Comparison of ENCODE assay signal across 8 cellular contexts in genomic region chr5:138654281-138654867, GRCh38.
A peak's percentile ranks its signal among the peaks of the same experiment; 100 is the strongest.
DNase-seq lines count a peak whose midpoint lies in the region; ATAC-seq, FAIRE-seq and TF ChIP-seq lines count a peak whose summit lies in the region.

No MANE protein-coding gene starts in this region.

- FAIRE-seq in H54 (lab: Jason Lieb, UNC), result no peak

- peaks cover 5% of the 10 kb centered on the region; the same call in 1 of the 2 replicates for H3K4me1 ChIP-seq in PC-3 (ENCODE audit: insufficient read depth, low read length)
- no peaks in the 10 kb centered on the region for H3K4me1 ChIP-seq in colonic mucosa

- peaks cover 27 to 29% of the 10 kb centered on the region in 2 donors for H3K4me1 Mint-ChIP-seq in natural killer cell

- peaks cover 7% of the 10 kb centered on the region; the same call in 1 of the 2 replicates for H3K27me3 ChIP-seq in PC-3 (ENCODE audit: low read length)
- H3K27me3 ChIP-seq in colonic mucosa, result no peaks in the 10 kb centered on the region

- H2AFZ ChIP-seq in PC-3 (ENCODE audit: low read length), result no peak overlapping the region

- H3F3A ChIP-seq in PC-3 (ENCODE audit: low read length, unreplicated experiment), result no peaks in the 10 kb centered on the region

- DNase-seq in EH (ENCODE audit: low read depth) (peak; percentile 57), H54 (ENCODE audit: insufficient read length, low spot score) (peak; percentile 44), PC-3 (peak; percentile 48), natural killer cell (peak; percentile 48), NCI-H146 treated with DMSO at 0.1 percent for 48 hours (lab: John Stamatoyannopoulos, UW; ENCODE audit: unreplicated experiment) (no peak), colonic mucosa (no peak), sciatic nerve (ENCODE audit: low spot score) (no peak)
- DNase-seq in activated effector memory CD4-positive, alpha-beta T cell treated with Interleukin-2 at 50 U/mL for 16 hours, result peak; percentile 52

- BruUV-seq in PC-3 (replicated peaks; lab: Mats Ljungman, UMichigan), result no TSS peak

- POLR2A ChIA-PET in PC-3 (lab: Charles Lee; ENCODE audit: unreplicated experiment), result no interaction called here

- no peaks in the 10 kb centered on the region for H3K9me3 Mint-ChIP-seq in natural killer cell

- no peaks in the 10 kb centered on the region for H3K36me3 Mint-ChIP-seq in natural killer cell

- H3K27ac Mint-ChIP-seq in natural killer cell, result peak overlapping the region; percentile 58 to 78

- no peaks in the 10 kb centered on the region for H3K9me3 ChIP-seq in PC-3 (ENCODE audit: low read length)
- H3K9me3 ChIP-seq in colonic mucosa, result no peaks in the 10 kb centered on the region

- H3K36me3 ChIP-seq in PC-3 (ENCODE audit: low read depth, low read length), result no peaks in the 10 kb centered on the region
- no peaks in the 10 kb centered on the region for H3K36me3 ChIP-seq in colonic mucosa

- no peaks in the 10 kb centered on the region for H3K79me2 ChIP-seq in PC-3 (ENCODE audit: low read length)

- H3K27ac ChIP-seq in PC-3 (ENCODE audit: low read length), result no peak overlapping the region
- H3K27ac ChIP-seq in colonic mucosa, result no peak overlapping the region

- intact Hi-C loops in PC-3 (cut with micrococcal nuclease), result no loop called here
- intact Hi-C loops in natural killer cell (cut with micrococcal nuclease), result loop anchor here (2.0 kb wide), 1 partner anchor 14 kb away; no protein-coding TSS in a partner anchor
- intact Hi-C loops in colonic mucosa (cut with DNase I), result no loop called here
- intact Hi-C loops in sciatic nerve (cut with DNase I), result no loop called here

- CTCF ChIA-PET in PC-3 (lab: Charles Lee), result no interaction called here

- H3K9me2 ChIP-seq in PC-3 (replicated peaks; ENCODE audit: low read length), result no peaks in the 10 kb centered on the region

- H3K4me3 ChIP-seq in PC-3 (ENCODE audit: low read length) (no peak overlapping the region), colonic mucosa (no peak overlapping the region)

- peak overlapping the region; percentile 64 for H3K4me3 Mint-ChIP-seq in natural killer cell

- H3K9ac ChIP-seq in PC-3 (ENCODE audit: low read length) (no peak overlapping the region), colonic mucosa (ENCODE audit: low read depth in 2 of 2, low read length in 2 of 2) (no peak overlapping the region)

- no peak overlapping the region for H3K4me2 ChIP-seq in PC-3 (ENCODE audit: low read length)

- no peak for ATAC-seq in PC-3
- peak; percentile 75 to 90 (median 85) for ATAC-seq in natural killer cell
- no peak for ATAC-seq in sciatic nerve

- TF ChIP-seq CTCF in PC-3 (conservative IDR thresholded peaks at IDR 0.05; ENCODE audit: low read depth, low read length) (no peak), natural killer cell (IDR thresholded peaks at IDR 0.05) (no peak), colonic mucosa (IDR thresholded peaks at IDR 0.05) (no peak)

- H4K20me1 ChIP-seq in PC-3 (ENCODE audit: low read length), result no peaks in the 10 kb centered on the region

- no peak for TF ChIP-seq POLR2A in H54 (IDR thresholded peaks at IDR 0.05; ENCODE audit: low read depth, low read length)

- H3K27me3 Mint-ChIP-seq in natural killer cell (ENCODE audit: low read depth in 2 of 2), result peaks cover 70 to 86% of the 10 kb centered on the region in 2 donors

Comparison
In these comparisons a context has a peak if more than half of its experiments do, and no peak if none do; other contexts are left out.
1. DNase-seq: peak in EH (single experiment), H54 (single experiment), PC-3 (single experiment), activated effector memory CD4-positive, alpha-beta T cell treated with Interleukin-2 at 50 U/mL for 16 hours (single experiment) and natural killer cell (single experiment); none in NCI-H146 treated with DMSO at 0.1 percent for 48 hours (single experiment), colonic mucosa (single experiment) and sciatic nerve (single experiment).
2. ATAC-seq: peak in natural killer cell (3 of 3); none in PC-3 (single experiment) and sciatic nerve (single experiment).